ENCODE assay signal across 12 cellular contexts in genomic region chrX:48487362-48487785, GRCh38. TPM values are rescaled to one million over a fixed set of nuclear protein-coding genes. Genes with fewer than 3 reads are reported as not detected.
DNase-seq lines count a peak whose midpoint lies in the region; ATAC-seq, FAIRE-seq and TF ChIP-seq lines count a peak whose summit lies in the region.
"Had no signal": no experiment of that assay in that cellular context is flagged by ENCODE, and none has a peak within 500 bp of the region (broad histone marks: within the 10 kb centered on the region; RNA-seq: fewer than 3 reads in every experiment).

No MANE protein-coding gene starts in this region.

- H3K27ac ChIP-seq in fibroblast of lung (ENCODE audit: insufficient read depth, low read length) (peak overlapping the region; percentile 30), transverse colon (no peak overlapping the region)
- H3K27ac ChIP-seq: thoracic aorta had no signal

- no peak overlapping the region for H3K4me2 ChIP-seq in fibroblast of lung (ENCODE audit: extremely low read depth, insufficient read depth, low read length)

- in situ Hi-C loops in transverse colon (cut with MboI; ENCODE audit: low pct_ligation_motif_present in 1 of 4, low pct_unique_long_range_greater_than_20kb in 1 of 4, low sequenced_read_pairs in 3 of 4): loop anchor here in 2 of 4 donors (25.0 kb wide), 1 partner anchor 400 kb away; no protein-coding TSS in a partner anchor

- peaks cover 2% of the 10 kb centered on the region for H3K4me1 ChIP-seq in fibroblast of lung (ENCODE audit: control insufficient read depth, extremely low read depth, insufficient read depth, low read length)
- H3K4me1 ChIP-seq in transverse colon: no peaks in the 10 kb centered on the region

- no peak for ATAC-seq in HG02610 (IDR thresholded peaks at IDR 0.05; ENCODE audit: unreplicated experiment)
- no peak for ATAC-seq in HG03439 (IDR thresholded peaks at IDR 0.05; ENCODE audit: unreplicated experiment)

- H3K4me3 ChIP-seq in fibroblast of lung (replicated peaks in 1 of 4; ENCODE audit: control extremely low read depth in 1 of 4, insufficient read depth in 1 of 4, low read depth in 3 of 4, low read length in 4 of 4): no peak overlapping the region
- H3K4me3 ChIP-seq in transverse colon: no peak overlapping the region
- H3K4me3 ChIP-seq: thoracic aorta had no signal

- WGBS in transverse colon (ENCODE audit: low coverage in 1 of 2), 2 donors: 80% methylated on average over 10 of the region's 10 CpGs; no CpG with 5 or more reads in 1 of the 2 donors

- intact Hi-C loops in transverse colon (cut with DNase I; ENCODE audit: low total_unique reads): no loop called here

- DNase-seq in EL (peak; percentile 93), RCC 7860 (ENCODE audit: low spot score) (peak; percentile 99), fibroblast of lung (ENCODE audit: low read depth in 2 of 2) (peak; percentile 90 to 99), renal cortical epithelial cell (ENCODE audit: low read depth) (peak; percentile 97), transverse colon (no peak), NAMALWA (ENCODE audit: low spot score) (no peak)
- DNase-seq: DMS53, endodermal cell, NCI-H510A treated with DMSO at 0.1 percent for 48 hours had no signal

- no peak for TF ChIP-seq EP300 in transverse colon (IDR thresholded peaks at IDR 0.05; ENCODE audit: low read depth)

- H3K36me3 ChIP-seq in fibroblast of lung (ENCODE audit: control insufficient read depth, insufficient read depth, low read length) (no peaks in the 10 kb centered on the region), transverse colon (no peaks in the 10 kb centered on the region)

- FAIRE-seq in RCC 7860 (lab: Jason Lieb, UNC): peak; percentile 99

- no peaks in the 10 kb centered on the region for H3K27me3 ChIP-seq in fibroblast of lung (ENCODE audit: control insufficient read depth, insufficient read depth, low read length)
- no peaks in the 10 kb centered on the region for H3K27me3 ChIP-seq in transverse colon

- TF ChIP-seq CTCF in fibroblast of lung (conservative IDR thresholded peaks at IDR 0.05 in 1 of 2, IDR thresholded peaks at IDR 0.05 in 1 of 2; ENCODE audit: low read depth in 1 of 2, low read length in 2 of 2): no peak
- TF ChIP-seq CTCF in transverse colon (IDR thresholded peaks at IDR 0.05): no peak

- H3K9ac ChIP-seq in fibroblast of lung (ENCODE audit: insufficient read depth, low read length): no peak overlapping the region

- no peaks in the 10 kb centered on the region for H3K79me2 ChIP-seq in fibroblast of lung (ENCODE audit: control insufficient read depth, insufficient read depth, low read length)

- no peak overlapping the region for H2AFZ ChIP-seq in fibroblast of lung (ENCODE audit: low read length)

- H3K9me3 ChIP-seq in fibroblast of lung (ENCODE audit: control insufficient read depth, insufficient read depth, low read depth, low read length) (no peaks in the 10 kb centered on the region), transverse colon (no peaks in the 10 kb centered on the region)
- H3K9me3 ChIP-seq: thoracic aorta had no signal

- no peaks in the 10 kb centered on the region for H4K20me1 ChIP-seq in fibroblast of lung (ENCODE audit: control insufficient read depth, extremely low read depth, insufficient read depth, low read length)

- TF ChIP-seq POLR2A in transverse colon (IDR thresholded peaks at IDR 0.05): no peak

RNA-seq across cellular contexts. Expression of gene FTSJ1, which starts 11.4 kb away (rescaled TPM):
- total RNA-seq in fibroblast of lung (22.6 and 29.4 TPM in 2 replicates), renal cortical epithelial cell (48.1 and 92.2 TPM in 2 replicates), transverse colon (10 to 100 TPM; 15.3 to 33.2 (median 31.1) TPM)
- 30.2 and 38.0 TPM in 2 replicates for polyA plus RNA-seq in fibroblast of lung
- polyA plus RNA-seq in fibroblast of lung (2012): 41.1 and 54.5 TPM in 2 replicates
- polyA minus RNA-seq in fibroblast of lung (ENCODE audit: low replicate concordance): 84.7 and 94.8 TPM in 2 replicates

RNA-seq across cellular contexts. Expression of gene SLC38A5, which starts 17.3 kb away (rescaled TPM):
- total RNA-seq in fibroblast of lung (21.5 and 21.8 TPM in 2 replicates), renal cortical epithelial cell (27.7 and 53.7 TPM in 2 replicates), transverse colon (10 to 100 TPM in 3 of 4 donors, 1 to 10 TPM in 1; 5.7 to 14.3 (median 11.3) TPM)
- 8.3 and 35.0 TPM in 2 replicates for polyA plus RNA-seq in fibroblast of lung
- 6.9 and 34.3 TPM in 2 replicates for polyA plus RNA-seq in fibroblast of lung (2012)
- polyA minus RNA-seq in fibroblast of lung (ENCODE audit: low replicate concordance): 22.3 and 167 TPM in 2 replicates

RNA-seq across cellular contexts. Expression of gene PORCN, which starts 21.4 kb away (rescaled TPM):
- 6.2 and 11.4 TPM in 2 replicates for total RNA-seq in fibroblast of lung
- polyA plus RNA-seq in fibroblast of lung: 5.4 and 6.0 TPM in 2 replicates
- polyA plus RNA-seq in fibroblast of lung (2012): 7.1 and 9.9 TPM in 2 replicates
- polyA minus RNA-seq in fibroblast of lung (ENCODE audit: low replicate concordance): 29.7 and 53.0 TPM in 2 replicates
- 9.2 and 15.3 TPM in 2 replicates for total RNA-seq in renal cortical epithelial cell
- total RNA-seq in transverse colon: 10 to 100 TPM in 1 of 4 donors, 1 to 10 TPM in 3; 1.5 to 10.1 (median 8.2) TPM

RNA-seq across cellular contexts. Expression of gene EBP, which starts 34.2 kb away (rescaled TPM):
- 30.8 and 93.5 TPM in 2 replicates for total RNA-seq in fibroblast of lung
- 61.0 and 68.2 TPM in 2 replicates for polyA plus RNA-seq in fibroblast of lung
- 73.9 and 90.6 TPM in 2 replicates for polyA plus RNA-seq in fibroblast of lung (2012)
- 224 and 291 TPM in 2 replicates for polyA minus RNA-seq in fibroblast of lung (ENCODE audit: low replicate concordance)
- total RNA-seq in renal cortical epithelial cell: 19.8 and 203 TPM in 2 replicates
- 10 to 100 TPM; 19.9 to 88.7 (median 67.6) TPM for total RNA-seq in transverse colon

RNA-seq across cellular contexts. Expression of gene TBC1D25, which starts 52.1 kb away (rescaled TPM):
- total RNA-seq in fibroblast of lung: 3.9 and 5.1 TPM in 2 replicates
- 8.5 and 9.4 TPM in 2 replicates for polyA plus RNA-seq in fibroblast of lung
- 12.2 and 13.6 TPM in 2 replicates for polyA plus RNA-seq in fibroblast of lung (2012)
- 25.0 and 52.6 TPM in 2 replicates for polyA minus RNA-seq in fibroblast of lung (ENCODE audit: low replicate concordance)
- 6.1 and 11.9 TPM in 2 replicates for total RNA-seq in renal cortical epithelial cell
- 10 to 100 TPM in 3 of 4 donors, 1 to 10 TPM in 1; 8.1 to 27.7 (median 13.3) TPM for total RNA-seq in transverse colon

Comparison
In these comparisons a context has a peak if more than half of its experiments do, and no peak if none do; other contexts are left out.
1. DNase-seq: peak in EL (single experiment), RCC 7860 (single experiment), fibroblast of lung (2 of 2) and renal cortical epithelial cell (single experiment); none in transverse colon (single experiment) and NAMALWA (single experiment).